Comparison of ENCODE assay signal across 10 cellular contexts in the genomic region with DNA sequence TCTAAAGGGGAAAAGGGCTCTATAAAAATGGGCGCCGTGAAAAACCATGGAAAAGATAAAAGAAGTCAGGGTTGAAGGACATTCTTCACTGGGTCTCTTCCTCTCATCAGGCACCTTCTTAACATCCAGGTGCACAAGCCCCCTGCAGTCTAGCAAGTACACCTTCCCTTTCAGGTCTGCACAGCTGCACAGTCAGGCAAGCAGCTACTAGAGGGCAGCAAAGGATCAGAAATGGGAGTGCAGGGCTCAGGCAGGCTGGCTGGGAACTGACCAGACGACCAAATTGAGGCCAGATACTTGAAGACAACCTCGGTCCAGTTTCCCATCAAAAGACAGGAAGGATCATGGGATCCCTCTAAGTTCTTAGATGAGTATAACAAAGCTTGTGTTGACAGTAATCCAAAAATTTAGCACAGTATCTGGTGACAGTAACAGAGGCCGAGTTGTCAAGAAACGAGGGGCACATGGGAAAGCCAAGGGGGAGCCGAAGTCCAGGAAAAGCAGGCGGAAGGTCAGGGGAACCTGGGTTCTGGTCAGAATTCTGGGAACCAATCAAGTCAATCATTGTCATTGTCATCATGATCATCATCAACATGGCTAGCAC. TPM values are rescaled to one million over a fixed set of nuclear protein-coding genes. Genes with fewer than 3 reads are reported as not detected.
DNase-seq lines count a peak whose midpoint lies in the region; ATAC-seq and TF ChIP-seq lines count a peak whose summit lies in the region.
"Had no signal": no experiment of that assay in that cellular context is flagged by ENCODE, and none has a peak within 500 bp of the region (broad histone marks: within the 10 kb centered on the region; RNA-seq: fewer than 3 reads in every experiment).

No MANE protein-coding gene starts in this region.

- H3K27me3 ChIP-seq in psoas muscle (ENCODE audit: insufficient read depth in 3 of 3, low read length in 2 of 3), result peaks cover 0 to 4% (median 0%) of the 10 kb centered on the region in 3 donors

- TF ChIP-seq CTCF in GM13977 (IDR thresholded peaks at IDR 0.05; ENCODE audit: extremely low read depth, insufficient read depth, missing control alignments) (peak; percentile 95), psoas muscle (IDR thresholded peaks at IDR 0.05) (peak; percentile 35)

- no peak overlapping the region for H3K27ac Mint-ChIP-seq in activated CD8-positive, alpha-beta T cell treated with anti-CD3 and anti-CD28 coated beads, Interleukin-2, amount 10 ng/mL, durations not matched to agents 7 days and 5 days

- H3K4me3 Mint-ChIP-seq in activated CD8-positive, alpha-beta T cell treated with anti-CD3 and anti-CD28 coated beads, Interleukin-2, amount 10 ng/mL, durations not matched to agents 7 days and 5 days, result no peak overlapping the region

- H3K4me1 ChIP-seq in psoas muscle, result no peaks in the 10 kb centered on the region

- H3K36me3 Mint-ChIP-seq in activated CD8-positive, alpha-beta T cell treated with anti-CD3 and anti-CD28 coated beads, Interleukin-2, amount 10 ng/mL, durations not matched to agents 7 days and 5 days (ENCODE audit: low read depth), result no peaks in the 10 kb centered on the region

- 45 to 63% (median 58%) methylated on average over 8 of the region's 8 CpGs for WGBS in psoas muscle, 3 donors

- no peak overlapping the region for H3K4me3 ChIP-seq in psoas muscle
- H3K4me3 ChIP-seq: thoracic aorta had no signal

- CTCF ChIA-PET in activated CD8-positive, alpha-beta T cell treated with anti-CD3 and anti-CD28 coated beads, Interleukin-2, amount 10 ng/mL, durations not matched to agents 7 days and 5 days (lab: Charles Lee), result interaction anchor here (1.0 to 1.7 kb wide), 5 partner anchors 9 to 169 kb away, joined by 3 to 7 read pairs (median 4); no protein-coding TSS in a partner anchor

- in situ Hi-C loops in GM13977 (cut with MboI; ENCODE audit: low pct_unique_long_range_greater_than_20kb, low sequenced_read_pairs, unreplicated experiment), result no loop called here

- DNase-seq in AG08396 (ENCODE audit: low spot score) (peak; percentile 16), GM13977 (ENCODE audit: low spot score) (peak; percentile 24), NCI-H345 treated with DMSO at 0.1 percent for 48 hours (lab: John Stamatoyannopoulos, UW; ENCODE audit: unreplicated experiment) (peak; percentile 56), head of caudate nucleus (peak in 32 of 42 donors; percentile 13 to 60 (median 35)), psoas muscle (no peak)
- DNase-seq in activated CD8-positive, alpha-beta T cell treated with anti-CD3 and anti-CD28 coated beads, Interleukin-2, amount 10 ng/mL, durations not matched to agents 7 days and 5 days, result peak; percentile 54

- H3K4me1 Mint-ChIP-seq in activated CD8-positive, alpha-beta T cell treated with anti-CD3 and anti-CD28 coated beads, Interleukin-2, amount 10 ng/mL, durations not matched to agents 7 days and 5 days (ENCODE audit: low read depth), result no peaks in the 10 kb centered on the region

- peaks cover 11% of the 10 kb centered on the region for H3K27me3 Mint-ChIP-seq in activated CD8-positive, alpha-beta T cell treated with anti-CD3 and anti-CD28 coated beads, Interleukin-2, amount 10 ng/mL, durations not matched to agents 7 days and 5 days (ENCODE audit: low read depth)

- no peaks in the 10 kb centered on the region for H3K9me3 Mint-ChIP-seq in activated CD8-positive, alpha-beta T cell treated with anti-CD3 and anti-CD28 coated beads, Interleukin-2, amount 10 ng/mL, durations not matched to agents 7 days and 5 days (ENCODE audit: insufficient read depth)

- no peaks in the 10 kb centered on the region for H3K36me3 ChIP-seq in psoas muscle (ENCODE audit: insufficient read depth in 1 of 2, low read depth in 1 of 2)
- H3K36me3 ChIP-seq: thoracic aorta had no signal

- POLR2A ChIA-PET in activated CD8-positive, alpha-beta T cell treated with anti-CD3 and anti-CD28 coated beads, Interleukin-2, amount 10 ng/mL, durations not matched to agents 7 days and 5 days (lab: Charles Lee), result no interaction called here

- H3K27ac ChIP-seq in psoas muscle, result no peak overlapping the region
- H3K27ac ChIP-seq: epithelial cell of prostate, thoracic aorta had no signal

- H3K9me3 ChIP-seq in psoas muscle, result no peaks in the 10 kb centered on the region
- H3K9me3 ChIP-seq: thoracic aorta had no signal

- ATAC-seq in HG03097 (IDR thresholded peaks at IDR 0.05; ENCODE audit: low FRiP score, unreplicated experiment) (peak; percentile 68), psoas muscle (peak in 2 of 4 donors; percentile 55 to 66), esophagus mucosa (no peak)
- ATAC-seq in activated CD8-positive, alpha-beta T cell treated with anti-CD3 and anti-CD28 coated beads, Interleukin-2, amount 10 ng/mL, durations not matched to agents 7 days and 5 days, result peak; percentile 58

- intact Hi-C loops in head of caudate nucleus (cut with DNase I) (no loop called here), psoas muscle (cut with DNase I) (loop anchor here in 1 of 2 donors (2.0 kb wide), 1 partner anchor 172 kb away; no protein-coding TSS in a partner anchor)

RNA-seq across cellular contexts. Expression of gene GRIP1, which starts 10.1 kb away (rescaled TPM):
- under 1 TPM; 0.29 to 0.55 TPM for total RNA-seq in activated CD8-positive, alpha-beta T cell treated with anti-CD3 and anti-CD28 coated beads, Interleukin-2, amount 10 ng/mL, durations not matched to agents 7 days and 5 days
- 1 to 10 TPM; 1.6 to 4.1 (median 2.7) TPM for total RNA-seq in psoas muscle
- under 1 TPM; 0.05 to 0.53 (median 0.45) TPM for polyA plus RNA-seq in psoas muscle
- 20.1 TPM for total RNA-seq in esophagus mucosa

Comparison
In these comparisons a context has a peak if more than half of its experiments do, and no peak if none do; other contexts are left out.
1. DNase-seq: peak in AG08396 (single experiment), GM13977 (single experiment), NCI-H345 treated with DMSO at 0.1 percent for 48 hours (single experiment), activated CD8-positive, alpha-beta T cell treated with anti-CD3 and anti-CD28 coated beads, Interleukin-2, amount 10 ng/mL, durations not matched to agents 7 days and 5 days (single experiment) and head of caudate nucleus (32 of 42); none in psoas muscle (0 of 2).